2 cellular contexts compared by ENCODE assay signal in genomic region chr2:73063472-73063871, GRCh38.
TF ChIP-seq lines count a peak whose summit lies in the region.

No MANE protein-coding gene starts in this region.

TF ChIP-seq in A549, 52 proteins besides CTCF, POLR2A, EP300 and RAD21:
- TF ChIP-seq RNF2 (IDR thresholded peaks at IDR 0.05; ENCODE audit: borderline replicate concordance, low read depth) (no peak), KDM1A (IDR thresholded peaks at IDR 0.05; ENCODE audit: low read depth) (no peak), CBX2 (IDR thresholded peaks at IDR 0.05; ENCODE audit: borderline replicate concordance, low read depth) (no peak), CBX8 (IDR thresholded peaks at IDR 0.05) (no peak), EHF (CRISPR knock-in tag; IDR thresholded peaks at IDR 0.05) (no peak), JUNB (IDR thresholded peaks at IDR 0.05) (no peak), POLR2AphosphoS2 (conservative IDR thresholded peaks at IDR 0.05; ENCODE audit: low read length) (no peak), MAZ (IDR thresholded peaks at IDR 0.05; ENCODE audit: borderline replicate concordance, low read depth, low read length) (no peak), CHD2 (IDR thresholded peaks at IDR 0.05; ENCODE audit: low read length, partially characterized antibody) (no peak), RARB (CRISPR knock-in tag; IDR thresholded peaks at IDR 0.05) (no peak), CEBPB (IDR thresholded peaks at IDR 0.05) (no peak), BHLHE40 (IDR thresholded peaks at IDR 0.05; ENCODE audit: low read depth, low read length) (no peak), ZC3H11A (IDR thresholded peaks at IDR 0.05) (no peak), HDAC2 (IDR thresholded peaks at IDR 0.05) (no peak), FOXS1 (CRISPR knock-in tag; IDR thresholded peaks at IDR 0.05) (no peak)

TF ChIP-seq in IMR-90, 13 proteins besides CTCF, POLR2A, EP300 and RAD21:
- TF ChIP-seq MAZ (IDR thresholded peaks at IDR 0.05; ENCODE audit: borderline replicate concordance, low read depth, low read length) (no peak), USF2 (IDR thresholded peaks at IDR 0.05; ENCODE audit: low read depth, low read length) (no peak), RCOR1 (IDR thresholded peaks at IDR 0.05; ENCODE audit: insufficient replicate concordance, low read length) (no peak), MAFK (IDR thresholded peaks at IDR 0.05; ENCODE audit: low read depth, low read length) (no peak), RFX5 (IDR thresholded peaks at IDR 0.05; ENCODE audit: low read depth, low read length) (no peak), MXI1 (IDR thresholded peaks at IDR 0.05; ENCODE audit: borderline replicate concordance, low read depth, low read length) (no peak), FOS (IDR thresholded peaks at IDR 0.05; ENCODE audit: low read depth, low read length) (no peak), ELK1 (IDR thresholded peaks at IDR 0.05; ENCODE audit: borderline replicate concordance, low read depth, low read length) (no peak), CEBPB (IDR thresholded peaks at IDR 0.05; ENCODE audit: low read depth, low read length) (no peak), BHLHE40 (IDR thresholded peaks at IDR 0.05; ENCODE audit: low read depth, low read length) (no peak), SMC3 (IDR thresholded peaks at IDR 0.05; ENCODE audit: low read depth, low read length) (no peak), NFE2L2 (IDR thresholded peaks at IDR 0.05; ENCODE audit: low read depth, low read length) (no peak), CHD1 (IDR thresholded peaks at IDR 0.05; ENCODE audit: low read depth, low read length) (no peak)
